Comparison of ENCODE assay signal across 22 cellular contexts in the genomic region with DNA sequence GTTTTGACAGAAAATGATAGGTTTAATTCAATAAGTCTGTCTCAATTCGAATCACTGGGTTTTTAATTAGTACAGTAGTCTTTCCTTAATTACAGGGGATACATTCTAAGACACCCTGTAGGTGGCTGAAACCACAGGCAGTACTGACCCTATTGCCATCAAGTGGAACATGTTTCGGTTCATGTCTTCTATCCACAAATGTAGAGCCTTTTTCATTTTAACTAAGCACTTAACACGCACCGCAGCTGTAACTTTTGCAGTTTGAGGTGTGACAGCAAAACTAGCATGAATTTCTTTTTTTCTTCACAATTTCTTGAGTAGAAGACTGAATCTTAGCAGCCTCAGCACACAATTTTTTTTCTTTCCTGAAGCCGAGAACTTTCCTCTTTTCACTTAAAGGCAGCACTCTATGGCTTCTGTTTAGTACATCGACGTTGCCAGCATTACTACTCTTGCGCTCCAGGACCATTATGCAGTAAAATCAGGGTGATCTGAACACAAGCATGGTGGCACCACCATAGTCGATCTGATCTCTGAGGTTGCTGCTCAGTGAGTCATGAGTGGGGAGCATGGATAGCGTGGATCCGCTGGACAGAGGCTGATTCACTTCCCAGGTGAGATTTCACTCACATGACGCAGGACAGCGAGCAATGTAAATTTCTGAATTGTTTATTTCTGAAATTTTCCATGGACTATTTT.
A peak's percentile ranks its signal among the peaks of the same experiment; 100 is the strongest.
DNase-seq lines count a peak whose midpoint lies in the region; ATAC-seq and TF ChIP-seq lines count a peak whose summit lies in the region.
"Had no signal": no experiment of that assay in that cellular context is flagged by ENCODE, and none has a peak within 500 bp of the region (broad histone marks: within the 10 kb centered on the region; RNA-seq: fewer than 3 reads in every experiment).

No MANE protein-coding gene starts in this region.

- peaks cover 70% of the 10 kb centered on the region for H3K27me3 ChIP-seq in endodermal cell (ENCODE audit: control insufficient read depth, insufficient read depth, low read length, poor library complexity, severe bottlenecking)

- H3K27ac Mint-ChIP-seq in natural killer cell treated with Interleukin-12 subunit alpha and Interleukin-12 subunit beta and Interleukin-15 and Interleukin-18, amount 100 ng/mL, for 72 hours = peak overlapping the region; percentile 88 to 94
- H3K27ac Mint-ChIP-seq in natural killer cell (no peak overlapping the region), T-cell (peak overlapping the region; percentile 75 to 81), endodermal cell (no peak overlapping the region)
- H3K27ac Mint-ChIP-seq in stimulated activated effector memory CD8-positive, alpha-beta T cell treated with anti-CD3 and anti-CD28 coated beads, Interleukin-12 subunit alpha, Interleukin-12 subunit beta, amount 100 ng/mL, for 72 hours = peak overlapping the region; percentile 90
- H3K27ac Mint-ChIP-seq: activated naive CD4-positive, alpha-beta T cell treated with anti-CD3 and anti-CD28 coated beads, Interleukin-2, amount 50 U/mL, for 72 hours; stimulated activated naive CD8-positive, alpha-beta T cell treated with anti-CD3 and anti-CD28 coated beads, Interleukin-15, amount 100 ng/mL, for 72 hours had no signal

- DNase-seq in natural killer cell treated with Interleukin-12 subunit alpha and Interleukin-12 subunit beta and Interleukin-15 and Interleukin-18, amount 100 ng/mL, for 72 hours (ENCODE audit: low spot score) = no peak
- DNase-seq in natural killer cell (no peak), T-cell (no peak), endodermal cell (no peak)
- DNase-seq in stimulated activated effector memory CD8-positive, alpha-beta T cell treated with anti-CD3 and anti-CD28 coated beads, Interleukin-12 subunit alpha, Interleukin-12 subunit beta, amount 100 ng/mL, for 72 hours (ENCODE audit: low spot score in 2 of 2) = peak in 1 of 2 donors; percentile 73
- DNase-seq in stimulated activated CD8-positive, alpha-beta memory T cell treated with anti-CD3 and anti-CD28 coated beads, Interleukin-4, amount 100 ng/mL, for 48 hours = no peak
- DNase-seq: cortex of kidney; DMS79 treated with DMSO at 0.1 percent for 48 hours; foreskin melanocyte; left cardiac atrium; NCI-H1105; NCI-H774; PC-3; stimulated activated CD4-positive, alpha-beta T cell treated with anti-CD3 and anti-CD28 coated beads, Interleukin-15, amount 100 ng/mL, for 24 hours; stimulated activated naive CD8-positive, alpha-beta T cell treated with anti-CD3 and anti-CD28 coated beads, Interleukin-15, amount 100 ng/mL, for 72 hours had no signal

- H3K27me3 Mint-ChIP-seq in natural killer cell treated with Interleukin-12 subunit alpha and Interleukin-12 subunit beta and Interleukin-15 and Interleukin-18, amount 100 ng/mL, for 72 hours = no peaks in the 10 kb centered on the region
- H3K27me3 Mint-ChIP-seq in natural killer cell (ENCODE audit: low read depth in 2 of 2) (peaks cover 0 to 3% of the 10 kb centered on the region in 2 donors), T-cell (no peaks in the 10 kb centered on the region), endodermal cell (ENCODE audit: insufficient read depth) (peaks cover 67% of the 10 kb centered on the region)
- H3K27me3 Mint-ChIP-seq: brain; stimulated activated naive CD8-positive, alpha-beta T cell treated with anti-CD3 and anti-CD28 coated beads, Interleukin-15, amount 100 ng/mL, for 72 hours had no signal

- no peaks in the 10 kb centered on the region for H3K9me3 ChIP-seq in endodermal cell (ENCODE audit: control insufficient read depth, low read length)
- H3K9me3 ChIP-seq: neutrophil had no signal

- H3K9me3 Mint-ChIP-seq in natural killer cell treated with Interleukin-12 subunit alpha and Interleukin-12 subunit beta and Interleukin-15 and Interleukin-18, amount 100 ng/mL, for 72 hours = no peaks in the 10 kb centered on the region
- no peaks in the 10 kb centered on the region for H3K9me3 Mint-ChIP-seq in natural killer cell
- H3K9me3 Mint-ChIP-seq in T-cell = no peaks in the 10 kb centered on the region
- H3K9me3 Mint-ChIP-seq in stimulated activated effector memory CD8-positive, alpha-beta T cell treated with anti-CD3 and anti-CD28 coated beads, Interleukin-12 subunit alpha, Interleukin-12 subunit beta, amount 100 ng/mL, for 72 hours = no peaks in the 10 kb centered on the region
- no peaks in the 10 kb centered on the region for H3K9me3 Mint-ChIP-seq in endodermal cell

- POLR2A ChIA-PET in T-cell (lab: Charles Lee) = interaction anchor here in 1 of 2 donors (1.2 kb wide), 1 partner anchor 959 kb away, joined by 3 read pairs; no protein-coding TSS in a partner anchor

- peaks cover 45% of the 10 kb centered on the region for H3K36me3 Mint-ChIP-seq in natural killer cell treated with Interleukin-12 subunit alpha and Interleukin-12 subunit beta and Interleukin-15 and Interleukin-18, amount 100 ng/mL, for 72 hours
- H3K36me3 Mint-ChIP-seq in natural killer cell (no peaks in the 10 kb centered on the region), T-cell (no peaks in the 10 kb centered on the region), endodermal cell (ENCODE audit: low read depth) (no peaks in the 10 kb centered on the region)
- H3K36me3 Mint-ChIP-seq in stimulated activated effector memory CD8-positive, alpha-beta T cell treated with anti-CD3 and anti-CD28 coated beads, Interleukin-12 subunit alpha, Interleukin-12 subunit beta, amount 100 ng/mL, for 72 hours = peaks cover 35% of the 10 kb centered on the region
- H3K36me3 Mint-ChIP-seq: brain had no signal

- CTCF ChIA-PET in T-cell (lab: Charles Lee) = interaction anchor here in 1 of 2 donors (0.6 kb wide), 1 partner anchor 99 kb away, joined by 3 read pairs; no protein-coding TSS in a partner anchor

- WGBS in endodermal cell (ENCODE audit: insufficient coverage in 1 of 2, insufficient read length in 1 of 2), 2 experiments = 94 to 95% methylated on average over 12 to 13 of the region's 13 CpGs

- H3K36me3 ChIP-seq in endodermal cell (ENCODE audit: control insufficient read depth, insufficient read depth, low read length) = no peaks in the 10 kb centered on the region
- H3K36me3 ChIP-seq: neutrophil had no signal

- ATAC-seq in natural killer cell treated with Interleukin-12 subunit alpha and Interleukin-12 subunit beta and Interleukin-15 and Interleukin-18, amount 100 ng/mL, for 72 hours = peak; percentile 64 to 71
- ATAC-seq in natural killer cell = no peak
- peak; percentile 79 for ATAC-seq in HG02884 (IDR thresholded peaks at IDR 0.05; ENCODE audit: unreplicated experiment)
- ATAC-seq in T-cell (replicated peaks in 1 of 4) = no peak
- peak; percentile 39 for ATAC-seq in stimulated activated effector memory CD8-positive, alpha-beta T cell treated with anti-CD3 and anti-CD28 coated beads, Interleukin-12 subunit alpha, Interleukin-12 subunit beta, amount 100 ng/mL, for 72 hours
- no peak for ATAC-seq in GM21447 (IDR thresholded peaks at IDR 0.05; ENCODE audit: unreplicated experiment)
- ATAC-seq: activated CD4-positive, CD25-positive, alpha-beta regulatory T cell treated with anti-CD3 and anti-CD28 coated beads, Interleukin-2, amount 50 U/mL, for 24 hours; activated naive CD4-positive, alpha-beta T cell treated with anti-CD3 and anti-CD28 coated beads, Interleukin-2, amount 50 U/mL, for 72 hours; left cardiac atrium; PC-3; stimulated activated naive CD8-positive, alpha-beta T cell treated with anti-CD3 and anti-CD28 coated beads, Interleukin-15, amount 100 ng/mL, for 72 hours had no signal

- no peak overlapping the region for H3K4me3 ChIP-seq in endodermal cell (ENCODE audit: low read length)

- peak overlapping the region; percentile 93 for H3K4me3 Mint-ChIP-seq in natural killer cell treated with Interleukin-12 subunit alpha and Interleukin-12 subunit beta and Interleukin-15 and Interleukin-18, amount 100 ng/mL, for 72 hours
- H3K4me3 Mint-ChIP-seq in natural killer cell (no peak overlapping the region), T-cell (peak overlapping the region in 1 of 3 donors; percentile 37), endodermal cell (no peak overlapping the region)
- H3K4me3 Mint-ChIP-seq in stimulated activated effector memory CD8-positive, alpha-beta T cell treated with anti-CD3 and anti-CD28 coated beads, Interleukin-12 subunit alpha, Interleukin-12 subunit beta, amount 100 ng/mL, for 72 hours = peak overlapping the region; percentile 72
- H3K4me3 Mint-ChIP-seq: brain; stimulated activated naive CD8-positive, alpha-beta T cell treated with anti-CD3 and anti-CD28 coated beads, Interleukin-15, amount 100 ng/mL, for 72 hours had no signal

- H3K4me1 ChIP-seq in endodermal cell (ENCODE audit: control insufficient read depth, insufficient read depth, low read length) = peaks cover 2% of the 10 kb centered on the region

- H3K4me1 Mint-ChIP-seq in natural killer cell treated with Interleukin-12 subunit alpha and Interleukin-12 subunit beta and Interleukin-15 and Interleukin-18, amount 100 ng/mL, for 72 hours (ENCODE audit: low read depth in 2 of 2) = peaks cover 60 to 61% of the 10 kb centered on the region in 2 donors
- H3K4me1 Mint-ChIP-seq in natural killer cell (peaks cover 44 to 48% of the 10 kb centered on the region in 2 donors), T-cell (peaks cover 38 to 53% (median 40%) of the 10 kb centered on the region in 3 donors), endodermal cell (peaks cover 27% of the 10 kb centered on the region)
- peaks cover 56% of the 10 kb centered on the region for H3K4me1 Mint-ChIP-seq in stimulated activated effector memory CD8-positive, alpha-beta T cell treated with anti-CD3 and anti-CD28 coated beads, Interleukin-12 subunit alpha, Interleukin-12 subunit beta, amount 100 ng/mL, for 72 hours

- H3K9ac ChIP-seq in endodermal cell (ENCODE audit: extremely low read depth, low read length, poor library complexity, severe bottlenecking) = no peak overlapping the region

- no peak overlapping the region for H3K27ac ChIP-seq in endodermal cell (ENCODE audit: low read depth, low read length)
- H3K27ac ChIP-seq: epithelial cell of prostate, neutrophil had no signal

- intact Hi-C loops in natural killer cell (cut with micrococcal nuclease) = loop anchor here (10.0 kb wide), 1 partner anchor 622 kb away; no protein-coding TSS in a partner anchor

- TF ChIP-seq CTCF in natural killer cell (IDR thresholded peaks at IDR 0.05) (no peak), endodermal cell (conservative IDR thresholded peaks at IDR 0.05) (no peak)

Comparison
In these comparisons a context has a peak if more than half of its experiments do, and no peak if none do; other contexts are left out.
1. ATAC-seq: peak in natural killer cell treated with Interleukin-12 subunit alpha and Interleukin-12 subunit beta and Interleukin-15 and Interleukin-18, amount 100 ng/mL, for 72 hours (2 of 2), HG02884 (single experiment) and stimulated activated effector memory CD8-positive, alpha-beta T cell treated with anti-CD3 and anti-CD28 coated beads, Interleukin-12 subunit alpha, Interleukin-12 subunit beta, amount 100 ng/mL, for 72 hours (single experiment); none in natural killer cell (0 of 3), T-cell (0 of 4) and GM21447 (single experiment).
2. H3K27ac Mint-ChIP-seq: peak in natural killer cell treated with Interleukin-12 subunit alpha and Interleukin-12 subunit beta and Interleukin-15 and Interleukin-18, amount 100 ng/mL, for 72 hours (2 of 2), T-cell (2 of 2) and stimulated activated effector memory CD8-positive, alpha-beta T cell treated with anti-CD3 and anti-CD28 coated beads, Interleukin-12 subunit alpha, Interleukin-12 subunit beta, amount 100 ng/mL, for 72 hours (single experiment); none in natural killer cell (0 of 2) and endodermal cell (single experiment).
3. H3K4me3 Mint-ChIP-seq: peak in natural killer cell treated with Interleukin-12 subunit alpha and Interleukin-12 subunit beta and Interleukin-15 and Interleukin-18, amount 100 ng/mL, for 72 hours (single experiment) and stimulated activated effector memory CD8-positive, alpha-beta T cell treated with anti-CD3 and anti-CD28 coated beads, Interleukin-12 subunit alpha, Interleukin-12 subunit beta, amount 100 ng/mL, for 72 hours (single experiment); none in natural killer cell (single experiment) and endodermal cell (single experiment).